3 cellular contexts compared by ENCODE assay signal in the genomic region with DNA sequence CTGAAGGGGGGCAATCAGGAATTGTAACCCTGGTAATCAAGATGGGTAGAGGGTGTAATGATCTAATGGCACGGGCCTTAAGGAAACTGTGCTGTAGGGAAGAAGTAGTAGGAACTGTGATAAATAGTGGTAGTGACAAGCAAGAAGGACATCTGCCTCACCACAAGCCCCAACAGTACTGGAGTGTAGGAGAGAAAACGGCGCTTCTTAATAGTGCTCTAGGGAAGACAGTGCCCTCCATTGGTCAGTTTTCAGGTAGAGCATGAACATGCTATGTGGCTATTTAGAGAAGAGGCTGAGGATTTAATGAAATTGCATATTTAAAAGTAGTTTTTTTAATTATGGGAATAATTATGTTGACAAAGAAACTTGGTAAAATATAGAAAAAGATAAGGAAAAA.
TF ChIP-seq lines count a peak whose summit lies in the region.

No MANE protein-coding gene starts in this region.

TF ChIP-seq in SK-N-SH, 30 proteins besides CTCF, POLR2A, EP300 and RAD21 (continues in another document):
- TF ChIP-seq, protein P1, sequence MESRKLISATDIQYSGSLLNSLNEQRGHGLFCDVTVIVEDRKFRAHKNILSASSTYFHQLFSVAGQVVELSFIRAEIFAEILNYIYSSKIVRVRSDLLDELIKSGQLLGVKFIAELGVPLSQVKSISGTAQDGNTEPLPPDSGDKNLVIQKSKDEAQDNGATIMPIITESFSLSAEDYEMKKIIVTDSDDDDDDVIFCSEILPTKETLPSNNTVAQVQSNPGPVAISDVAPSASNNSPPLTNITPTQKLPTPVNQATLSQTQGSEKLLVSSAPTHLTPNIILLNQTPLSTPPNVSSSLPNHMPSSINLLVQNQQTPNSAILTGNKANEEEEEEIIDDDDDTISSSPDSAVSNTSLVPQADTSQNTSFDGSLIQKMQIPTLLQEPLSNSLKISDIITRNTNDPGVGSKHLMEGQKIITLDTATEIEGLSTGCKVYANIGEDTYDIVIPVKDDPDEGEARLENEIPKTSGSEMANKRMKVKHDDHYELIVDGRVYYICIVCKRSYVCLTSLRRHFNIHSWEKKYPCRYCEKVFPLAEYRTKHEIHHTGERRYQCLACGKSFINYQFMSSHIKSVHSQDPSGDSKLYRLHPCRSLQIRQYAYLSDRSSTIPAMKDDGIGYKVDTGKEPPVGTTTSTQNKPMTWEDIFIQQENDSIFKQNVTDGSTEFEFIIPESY (IDR thresholded peaks at IDR 0.05; ENCODE audit: borderline replicate concordance, low read depth) = no peak
- TF ChIP-seq ELF1 (IDR thresholded peaks at IDR 0.05) (no peak), POLR2AphosphoS5 (IDR thresholded peaks at IDR 0.05; ENCODE audit: low read depth, low read length) (no peak), NRF1 (IDR thresholded peaks at IDR 0.05; ENCODE audit: low read depth, low read length) (no peak), USF2 (IDR thresholded peaks at IDR 0.05; ENCODE audit: borderline replicate concordance, low read depth, low read length) (no peak), GATA2 (CRISPR knock-in tag; IDR thresholded peaks at IDR 0.05) (no peak), IRF3 (IDR thresholded peaks at IDR 0.05; ENCODE audit: low read depth, low read length) (no peak), TCF12 (IDR thresholded peaks at IDR 0.05) (no peak)
- TF ChIP-seq, protein P2, sequence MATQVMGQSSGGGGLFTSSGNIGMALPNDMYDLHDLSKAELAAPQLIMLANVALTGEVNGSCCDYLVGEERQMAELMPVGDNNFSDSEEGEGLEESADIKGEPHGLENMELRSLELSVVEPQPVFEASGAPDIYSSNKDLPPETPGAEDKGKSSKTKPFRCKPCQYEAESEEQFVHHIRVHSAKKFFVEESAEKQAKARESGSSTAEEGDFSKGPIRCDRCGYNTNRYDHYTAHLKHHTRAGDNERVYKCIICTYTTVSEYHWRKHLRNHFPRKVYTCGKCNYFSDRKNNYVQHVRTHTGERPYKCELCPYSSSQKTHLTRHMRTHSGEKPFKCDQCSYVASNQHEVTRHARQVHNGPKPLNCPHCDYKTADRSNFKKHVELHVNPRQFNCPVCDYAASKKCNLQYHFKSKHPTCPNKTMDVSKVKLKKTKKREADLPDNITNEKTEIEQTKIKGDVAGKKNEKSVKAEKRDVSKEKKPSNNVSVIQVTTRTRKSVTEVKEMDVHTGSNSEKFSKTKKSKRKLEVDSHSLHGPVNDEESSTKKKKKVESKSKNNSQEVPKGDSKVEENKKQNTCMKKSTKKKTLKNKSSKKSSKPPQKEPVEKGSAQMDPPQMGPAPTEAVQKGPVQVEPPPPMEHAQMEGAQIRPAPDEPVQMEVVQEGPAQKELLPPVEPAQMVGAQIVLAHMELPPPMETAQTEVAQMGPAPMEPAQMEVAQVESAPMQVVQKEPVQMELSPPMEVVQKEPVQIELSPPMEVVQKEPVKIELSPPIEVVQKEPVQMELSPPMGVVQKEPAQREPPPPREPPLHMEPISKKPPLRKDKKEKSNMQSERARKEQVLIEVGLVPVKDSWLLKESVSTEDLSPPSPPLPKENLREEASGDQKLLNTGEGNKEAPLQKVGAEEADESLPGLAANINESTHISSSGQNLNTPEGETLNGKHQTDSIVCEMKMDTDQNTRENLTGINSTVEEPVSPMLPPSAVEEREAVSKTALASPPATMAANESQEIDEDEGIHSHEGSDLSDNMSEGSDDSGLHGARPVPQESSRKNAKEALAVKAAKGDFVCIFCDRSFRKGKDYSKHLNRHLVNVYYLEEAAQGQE (IDR thresholded peaks at IDR 0.05; ENCODE audit: low read depth, low read length) = no peak

TF ChIP-seq in SK-N-SH treated with all-trans-retinoic acid at 6 μM for 48 hours, 23 proteins besides CTCF, POLR2A, EP300 and RAD21:
- TF ChIP-seq ZFP3 (CRISPR knock-in tag; IDR thresholded peaks at IDR 0.05) (no peak), BACH2 (CRISPR knock-in tag; IDR thresholded peaks at IDR 0.05; ENCODE audit: borderline replicate concordance) (no peak), TCF4 (CRISPR knock-in tag; IDR thresholded peaks at IDR 0.05; ENCODE audit: borderline replicate concordance) (no peak), SNAI2 (CRISPR knock-in tag; IDR thresholded peaks at IDR 0.05) (no peak), TOX (CRISPR knock-in tag; IDR thresholded peaks at IDR 0.05; ENCODE audit: borderline replicate concordance) (no peak), CSDC2 (CRISPR knock-in tag; IDR thresholded peaks at IDR 0.05) (no peak), TSHZ2 (CRISPR knock-in tag; IDR thresholded peaks at IDR 0.05) (no peak), GLIS3 (CRISPR knock-in tag; IDR thresholded peaks at IDR 0.05) (no peak), ZC3H10 (CRISPR knock-in tag; IDR thresholded peaks at IDR 0.05) (no peak), ZNF8 (CRISPR knock-in tag; IDR thresholded peaks at IDR 0.05) (no peak), RARB (CRISPR knock-in tag; IDR thresholded peaks at IDR 0.05) (no peak), ISL1 (CRISPR knock-in tag; IDR thresholded peaks at IDR 0.05) (no peak)
- TF ChIP-seq, protein P3, sequence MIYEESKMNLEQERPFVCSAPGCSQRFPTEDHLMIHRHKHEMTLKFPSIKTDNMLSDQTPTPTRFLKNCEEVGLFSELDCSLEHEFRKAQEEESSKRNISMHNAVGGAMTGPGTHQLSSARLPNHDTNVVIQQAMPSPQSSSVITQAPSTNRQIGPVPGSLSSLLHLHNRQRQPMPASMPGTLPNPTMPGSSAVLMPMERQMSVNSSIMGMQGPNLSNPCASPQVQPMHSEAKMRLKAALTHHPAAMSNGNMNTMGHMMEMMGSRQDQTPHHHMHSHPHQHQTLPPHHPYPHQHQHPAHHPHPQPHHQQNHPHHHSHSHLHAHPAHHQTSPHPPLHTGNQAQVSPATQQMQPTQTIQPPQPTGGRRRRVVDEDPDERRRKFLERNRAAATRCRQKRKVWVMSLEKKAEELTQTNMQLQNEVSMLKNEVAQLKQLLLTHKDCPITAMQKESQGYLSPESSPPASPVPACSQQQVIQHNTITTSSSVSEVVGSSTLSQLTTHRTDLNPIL (CRISPR knock-in tag; IDR thresholded peaks at IDR 0.05; ENCODE audit: low read depth) = no peak
- TF ChIP-seq, protein P4, sequence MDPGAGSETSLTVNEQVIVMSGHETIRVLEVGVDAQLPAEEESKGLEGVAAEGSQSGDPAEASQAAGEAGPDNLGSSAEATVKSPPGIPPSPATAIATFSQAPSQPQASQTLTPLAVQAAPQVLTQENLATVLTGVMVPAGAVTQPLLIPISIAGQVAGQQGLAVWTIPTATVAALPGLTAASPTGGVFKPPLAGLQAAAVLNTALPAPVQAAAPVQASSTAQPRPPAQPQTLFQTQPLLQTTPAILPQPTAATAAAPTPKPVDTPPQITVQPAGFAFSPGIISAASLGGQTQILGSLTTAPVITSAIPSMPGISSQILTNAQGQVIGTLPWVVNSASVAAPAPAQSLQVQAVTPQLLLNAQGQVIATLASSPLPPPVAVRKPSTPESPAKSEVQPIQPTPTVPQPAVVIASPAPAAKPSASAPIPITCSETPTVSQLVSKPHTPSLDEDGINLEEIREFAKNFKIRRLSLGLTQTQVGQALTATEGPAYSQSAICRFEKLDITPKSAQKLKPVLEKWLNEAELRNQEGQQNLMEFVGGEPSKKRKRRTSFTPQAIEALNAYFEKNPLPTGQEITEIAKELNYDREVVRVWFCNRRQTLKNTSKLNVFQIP (CRISPR knock-in tag; IDR thresholded peaks at IDR 0.05; ENCODE audit: borderline replicate concordance, low read depth) = no peak

TF ChIP-seq in K562, 482 proteins besides CTCF, POLR2A, EP300 and RAD21:
- TF ChIP-seq HNRNPLL (IDR thresholded peaks at IDR 0.05; ENCODE audit: low read depth, low read length, poor library complexity, severe bottlenecking) (no peak), NELFE (IDR thresholded peaks at IDR 0.05; ENCODE audit: insufficient read depth, insufficient read length) (no peak), ZNF165 (CRISPR knock-in tag; IDR thresholded peaks at IDR 0.05; ENCODE audit: borderline replicate concordance) (no peak), CEBPZ (IDR thresholded peaks at IDR 0.05; ENCODE audit: borderline replicate concordance, low read depth, low read length) (no peak), MEIS2 (IDR thresholded peaks at IDR 0.05; ENCODE audit: partially characterized antibody) (no peak), ZNF280B (CRISPR knock-in tag; IDR thresholded peaks at IDR 0.05) (no peak)
- TF ChIP-seq, protein P5, sequence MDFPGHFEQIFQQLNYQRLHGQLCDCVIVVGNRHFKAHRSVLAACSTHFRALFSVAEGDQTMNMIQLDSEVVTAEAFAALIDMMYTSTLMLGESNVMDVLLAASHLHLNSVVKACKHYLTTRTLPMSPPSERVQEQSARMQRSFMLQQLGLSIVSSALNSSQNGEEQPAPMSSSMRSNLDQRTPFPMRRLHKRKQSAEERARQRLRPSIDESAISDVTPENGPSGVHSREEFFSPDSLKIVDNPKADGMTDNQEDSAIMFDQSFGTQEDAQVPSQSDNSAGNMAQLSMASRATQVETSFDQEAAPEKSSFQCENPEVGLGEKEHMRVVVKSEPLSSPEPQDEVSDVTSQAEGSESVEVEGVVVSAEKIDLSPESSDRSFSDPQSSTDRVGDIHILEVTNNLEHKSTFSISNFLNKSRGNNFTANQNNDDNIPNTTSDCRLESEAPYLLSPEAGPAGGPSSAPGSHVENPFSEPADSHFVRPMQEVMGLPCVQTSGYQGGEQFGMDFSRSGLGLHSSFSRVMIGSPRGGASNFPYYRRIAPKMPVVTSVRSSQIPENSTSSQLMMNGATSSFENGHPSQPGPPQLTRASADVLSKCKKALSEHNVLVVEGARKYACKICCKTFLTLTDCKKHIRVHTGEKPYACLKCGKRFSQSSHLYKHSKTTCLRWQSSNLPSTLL (IDR thresholded peaks at IDR 0.05) = no peak
